Comparison of ENCODE assay signal across 8 cellular contexts in genomic region chr6:33592595-33593413, GRCh38. TPM values are rescaled to one million over a fixed set of nuclear protein-coding genes. Genes with fewer than 3 reads are reported as not detected.
DNase-seq lines count a peak whose midpoint lies in the region; ATAC-seq and TF ChIP-seq lines count a peak whose summit lies in the region.

No MANE protein-coding gene starts in this region.

- H3K27me3 ChIP-seq in parathyroid adenoma (ENCODE audit: control insufficient read depth, insufficient read depth, low read length): no peaks in the 10 kb centered on the region

- peaks cover 0 to 3% (median 0%) of the 10 kb centered on the region in 7 donors for H3K9me3 Mint-ChIP-seq in CD14-positive monocyte

- no peaks in the 10 kb centered on the region for H3K9me3 ChIP-seq in parathyroid adenoma (ENCODE audit: control insufficient read depth, low read length)

- peak overlapping the region; percentile 83 for H2AFZ ChIP-seq in parathyroid adenoma

- DNase-seq in CD14-positive monocyte (ENCODE audit: low spot score) (no peak), T-helper 9 cell (peak; percentile 39), midbrain (lab: John Stamatoyannopoulos, UW) (no peak), NCI-H748 (lab: John Stamatoyannopoulos, UW; ENCODE audit: unreplicated experiment) (no peak), DMS79 treated with DMSO at 0.1 percent for 48 hours (lab: John Stamatoyannopoulos, UW) (no peak)
- DNase-seq in effector CD8-positive, alpha-beta T cell (lab: John Stamatoyannopoulos, UW): peak; percentile 40

- peak overlapping the region; percentile 52 for H3K4me2 ChIP-seq in parathyroid adenoma (ENCODE audit: low read length)

- no peak for TF ChIP-seq CTCF in CD14-positive monocyte (IDR thresholded peaks at IDR 0.05)
- no peak for TF ChIP-seq CTCF in parathyroid adenoma (IDR thresholded peaks at IDR 0.05)

- intact Hi-C loops in CD14-positive monocyte (cut with micrococcal nuclease): no loop called here

- no peaks in the 10 kb centered on the region for H3K4me1 ChIP-seq in parathyroid adenoma

- H3K4me3 Mint-ChIP-seq in CD14-positive monocyte: peak overlapping the region; percentile 21 to 64

- no peak overlapping the region for H3K27ac ChIP-seq in parathyroid adenoma

- peaks cover 22 to 27% (median 25%) of the 10 kb centered on the region in 3 donors for H3K27me3 Mint-ChIP-seq in CD14-positive monocyte (ENCODE audit: low read depth in 3 of 3)

- no peak overlapping the region for H3K9ac ChIP-seq in parathyroid adenoma

- peak; percentile 48 for ATAC-seq in GM21723 (IDR thresholded peaks at IDR 0.05; ENCODE audit: unreplicated experiment)

- no peaks in the 10 kb centered on the region for H3K36me3 ChIP-seq in parathyroid adenoma (ENCODE audit: control insufficient read depth, insufficient read depth, low read length)

- H3K4me3 ChIP-seq in parathyroid adenoma (ENCODE audit: low read depth, low read length): no peak overlapping the region

- no peaks in the 10 kb centered on the region for H3K79me2 ChIP-seq in parathyroid adenoma

- H3K36me3 Mint-ChIP-seq in CD14-positive monocyte: no peaks in the 10 kb centered on the region

- H3K27ac Mint-ChIP-seq in CD14-positive monocyte: peak overlapping the region in 1 of 7 donors; percentile 67

- peaks cover 16% of the 10 kb centered on the region for H3K4me1 Mint-ChIP-seq in CD14-positive monocyte

RNA-seq across cellular contexts. Expression of gene BAK1, which starts 12.7 kb away (rescaled TPM):
- 10 to 100 TPM; 27.8 to 34.0 TPM for polyA plus RNA-seq in CD14-positive monocyte

RNA-seq across cellular contexts. Expression of gene ITPR3, which starts 28.3 kb away (rescaled TPM):
- polyA plus RNA-seq in CD14-positive monocyte: not detected

Comparison
In these comparisons a context has a peak if more than half of its experiments do, and no peak if none do; other contexts are left out.
1. DNase-seq: peak in T-helper 9 cell (single experiment) and effector CD8-positive, alpha-beta T cell (single experiment); none in CD14-positive monocyte (single experiment), midbrain (single experiment), NCI-H748 (single experiment) and DMS79 treated with DMSO at 0.1 percent for 48 hours (single experiment).